8 cellular contexts compared by ENCODE assay signal in the genomic region with DNA sequence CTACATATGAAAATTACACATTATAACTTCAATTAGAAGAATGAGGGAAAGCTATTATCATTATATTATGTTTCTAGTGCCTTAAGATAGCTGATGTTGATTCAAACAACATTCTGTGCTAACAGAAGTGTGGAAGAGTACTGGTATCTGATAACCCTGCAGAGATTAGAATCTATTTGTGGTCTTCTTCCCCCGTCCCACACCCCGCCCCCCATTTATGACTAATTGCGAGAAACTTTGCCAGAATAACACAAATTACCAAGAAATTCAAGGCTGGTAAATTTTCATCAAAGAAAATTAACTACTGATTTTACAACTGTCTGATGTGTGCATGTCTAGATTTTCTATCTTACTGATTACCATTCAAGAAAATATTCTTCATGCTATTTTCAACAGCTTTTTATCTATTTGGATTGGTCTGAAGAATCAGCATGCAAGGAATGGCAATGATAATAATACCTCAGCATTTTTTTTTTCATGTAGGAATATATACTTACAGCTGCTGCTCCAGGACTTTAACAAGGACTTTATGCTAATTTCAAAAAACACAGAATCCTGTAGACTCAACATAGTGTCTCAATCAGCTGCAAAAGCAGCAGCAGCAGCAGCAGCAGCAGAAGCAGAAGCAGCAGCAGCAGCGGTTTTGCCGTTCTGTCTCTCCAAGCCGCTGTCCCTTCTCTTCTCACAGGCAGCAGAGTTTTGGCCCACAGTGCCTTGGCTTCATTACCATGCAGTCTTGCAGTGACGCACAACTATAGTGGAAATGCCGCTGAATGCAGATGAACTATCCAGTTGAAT.
A peak's percentile ranks its signal among the peaks of the same experiment; 100 is the strongest.
DNase-seq lines count a peak whose midpoint lies in the region; ATAC-seq and TF ChIP-seq lines count a peak whose summit lies in the region.

No MANE protein-coding gene starts in this region.

- no peaks in the 10 kb centered on the region for H3K27me3 Mint-ChIP-seq in CD4-positive, CD25-positive, alpha-beta regulatory T cell
- H3K27me3 Mint-ChIP-seq in WTC11 (ENCODE audit: low read depth): no peaks in the 10 kb centered on the region
- H3K27me3 Mint-ChIP-seq in endodermal cell (ENCODE audit: insufficient read depth): no peaks in the 10 kb centered on the region

- CTCF ChIA-PET in WTC11 (lab: Charles Lee): interaction anchor here (1.5 kb wide), 1 partner anchor 75 kb away, joined by 4 read pairs; no protein-coding TSS in a partner anchor

- H3K9ac ChIP-seq in endodermal cell (ENCODE audit: extremely low read depth, low read length, poor library complexity, severe bottlenecking): no peak overlapping the region

- no peak for TF ChIP-seq CTCF in WTC11 (IDR thresholded peaks at IDR 0.05)
- no peak for TF ChIP-seq CTCF in endodermal cell (conservative IDR thresholded peaks at IDR 0.05)

- peaks cover 45 to 53% (median 47%) of the 10 kb centered on the region in 4 donors for H3K4me1 Mint-ChIP-seq in CD4-positive, CD25-positive, alpha-beta regulatory T cell
- H3K4me1 Mint-ChIP-seq in WTC11 (peaks cover 17% of the 10 kb centered on the region), endodermal cell (peaks cover 32% of the 10 kb centered on the region)

- WGBS in endodermal cell (ENCODE audit: insufficient coverage in 1 of 2, insufficient read length in 1 of 2), 2 experiments: 40 to 57% methylated on average over 1 to 8 of the region's 8 CpGs

- peak overlapping the region in 2 of 3 donors; percentile 2 to 69 for H3K27ac Mint-ChIP-seq in CD4-positive, CD25-positive, alpha-beta regulatory T cell
- H3K27ac Mint-ChIP-seq in WTC11 (no peak overlapping the region), endodermal cell (peak overlapping the region; percentile 62)

- peak in 2 of 3 donors; percentile 14 to 81 for DNase-seq in CD4-positive, CD25-positive, alpha-beta regulatory T cell
- no peak for DNase-seq in WTC11 (ENCODE audit: low spot score)
- peak; percentile 66 for DNase-seq in endodermal cell
- peak in 52 of 56 donors; percentile 5 to 82 (median 54) for DNase-seq in nucleus accumbens (lab: John Stamatoyannopoulos, UW)
- no peak for DNase-seq in NCI-H1417 (lab: John Stamatoyannopoulos, UW)
- no peak for DNase-seq in NCI-H2171 treated with DMSO at 0.1 percent for 48 hours (lab: John Stamatoyannopoulos, UW)
- DNase-seq in CD1c-positive myeloid dendritic cell (ENCODE audit: extremely low spot score): no peak
- no peak for DNase-seq in dedifferentiated amniotic fluid mesenchymal stem cell (ENCODE audit: extremely low spot score)

- H3K36me3 ChIP-seq in CD4-positive, CD25-positive, alpha-beta regulatory T cell (ENCODE audit: control insufficient read depth, insufficient read depth, low read length): peaks cover 4% of the 10 kb centered on the region
- H3K36me3 ChIP-seq in endodermal cell (ENCODE audit: control insufficient read depth, insufficient read depth, low read length): peaks cover 5% of the 10 kb centered on the region

- H3K4me3 Mint-ChIP-seq in CD4-positive, CD25-positive, alpha-beta regulatory T cell: peak overlapping the region in 3 of 4 donors; percentile 39 to 55 (median 41)
- no peak overlapping the region for H3K4me3 Mint-ChIP-seq in WTC11
- H3K4me3 Mint-ChIP-seq in endodermal cell: no peak overlapping the region

- peaks cover 17% of the 10 kb centered on the region for H3K36me3 Mint-ChIP-seq in CD4-positive, CD25-positive, alpha-beta regulatory T cell
- no peaks in the 10 kb centered on the region for H3K36me3 Mint-ChIP-seq in WTC11
- no peaks in the 10 kb centered on the region for H3K36me3 Mint-ChIP-seq in endodermal cell (ENCODE audit: low read depth)

- H3K9me3 ChIP-seq in CD4-positive, CD25-positive, alpha-beta regulatory T cell (ENCODE audit: control insufficient read depth in 2 of 2, low read length in 2 of 2): no peaks in the 10 kb centered on the region
- H3K9me3 ChIP-seq in endodermal cell (ENCODE audit: control insufficient read depth, low read length): no peaks in the 10 kb centered on the region

- no peaks in the 10 kb centered on the region for H3K27me3 ChIP-seq in CD4-positive, CD25-positive, alpha-beta regulatory T cell (ENCODE audit: control insufficient read depth, insufficient read depth, low read length)
- no peaks in the 10 kb centered on the region for H3K27me3 ChIP-seq in endodermal cell (ENCODE audit: control insufficient read depth, insufficient read depth, low read length, poor library complexity, severe bottlenecking)

- H3K27ac ChIP-seq in CD4-positive, CD25-positive, alpha-beta regulatory T cell (ENCODE audit: insufficient read depth, low read length, poor library complexity, severe bottlenecking): no peak overlapping the region
- no peak overlapping the region for H3K27ac ChIP-seq in endodermal cell (ENCODE audit: low read depth, low read length)

- ATAC-seq in CD4-positive, CD25-positive, alpha-beta regulatory T cell (ENCODE audit: low read depth in 2 of 2): peak; percentile 54 to 60
- peak; percentile 68 for ATAC-seq in WTC11

- peaks cover 21% of the 10 kb centered on the region for H3K4me1 ChIP-seq in CD4-positive, CD25-positive, alpha-beta regulatory T cell (ENCODE audit: control insufficient read depth, insufficient read depth, low read length, poor library complexity, severe bottlenecking)
- peaks cover 11% of the 10 kb centered on the region for H3K4me1 ChIP-seq in endodermal cell (ENCODE audit: control insufficient read depth, insufficient read depth, low read length)

- peak overlapping the region; percentile 65 for H3K4me3 ChIP-seq in CD4-positive, CD25-positive, alpha-beta regulatory T cell (ENCODE audit: low read depth, low read length)
- H3K4me3 ChIP-seq in endodermal cell (ENCODE audit: low read length): no peak overlapping the region

- H3K9me3 Mint-ChIP-seq in CD4-positive, CD25-positive, alpha-beta regulatory T cell: no peaks in the 10 kb centered on the region
- no peaks in the 10 kb centered on the region for H3K9me3 Mint-ChIP-seq in WTC11
- H3K9me3 Mint-ChIP-seq in endodermal cell: no peaks in the 10 kb centered on the region

- POLR2A ChIA-PET in WTC11 (lab: Charles Lee): interaction anchor here (0.7 to 1.5 kb wide), 2 partner anchors 75 to 127 kb away, joined by 3 to 4 read pairs; a partner anchor contains a TSS

TF ChIP-seq in WTC11, 78 proteins besides CTCF, POLR2A, EP300 and RAD21:
- TF ChIP-seq CREM (CRISPR knock-in tag; IDR thresholded peaks at IDR 0.05) (no peak), ZNF416 (CRISPR knock-in tag; IDR thresholded peaks at IDR 0.05) (no peak), CBFB (CRISPR knock-in tag; IDR thresholded peaks at IDR 0.05; ENCODE audit: low read depth) (no peak), OVOL2 (CRISPR knock-in tag; IDR thresholded peaks at IDR 0.05; ENCODE audit: borderline replicate concordance) (no peak), NFE2L1 (CRISPR knock-in tag; IDR thresholded peaks at IDR 0.05) (no peak), ESRRA (CRISPR knock-in tag; IDR thresholded peaks at IDR 0.05; ENCODE audit: borderline replicate concordance) (no peak), MXD4 (CRISPR knock-in tag; IDR thresholded peaks at IDR 0.05; ENCODE audit: borderline replicate concordance) (no peak), RELA (CRISPR knock-in tag; IDR thresholded peaks at IDR 0.05; ENCODE audit: borderline replicate concordance) (no peak)
- TF ChIP-seq, protein P1, sequence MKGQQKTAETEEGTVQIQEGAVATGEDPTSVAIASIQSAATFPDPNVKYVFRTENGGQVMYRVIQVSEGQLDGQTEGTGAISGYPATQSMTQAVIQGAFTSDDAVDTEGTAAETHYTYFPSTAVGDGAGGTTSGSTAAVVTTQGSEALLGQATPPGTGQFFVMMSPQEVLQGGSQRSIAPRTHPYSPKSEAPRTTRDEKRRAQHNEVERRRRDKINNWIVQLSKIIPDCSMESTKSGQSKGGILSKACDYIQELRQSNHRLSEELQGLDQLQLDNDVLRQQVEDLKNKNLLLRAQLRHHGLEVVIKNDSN (CRISPR knock-in tag; IDR thresholded peaks at IDR 0.05): no peak
- TF ChIP-seq, protein P2, sequence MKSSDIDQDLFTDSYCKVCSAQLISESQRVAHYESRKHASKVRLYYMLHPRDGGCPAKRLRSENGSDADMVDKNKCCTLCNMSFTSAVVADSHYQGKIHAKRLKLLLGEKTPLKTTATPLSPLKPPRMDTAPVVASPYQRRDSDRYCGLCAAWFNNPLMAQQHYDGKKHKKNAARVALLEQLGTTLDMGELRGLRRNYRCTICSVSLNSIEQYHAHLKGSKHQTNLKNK (CRISPR knock-in tag; IDR thresholded peaks at IDR 0.05): no peak
- TF ChIP-seq, protein P3, sequence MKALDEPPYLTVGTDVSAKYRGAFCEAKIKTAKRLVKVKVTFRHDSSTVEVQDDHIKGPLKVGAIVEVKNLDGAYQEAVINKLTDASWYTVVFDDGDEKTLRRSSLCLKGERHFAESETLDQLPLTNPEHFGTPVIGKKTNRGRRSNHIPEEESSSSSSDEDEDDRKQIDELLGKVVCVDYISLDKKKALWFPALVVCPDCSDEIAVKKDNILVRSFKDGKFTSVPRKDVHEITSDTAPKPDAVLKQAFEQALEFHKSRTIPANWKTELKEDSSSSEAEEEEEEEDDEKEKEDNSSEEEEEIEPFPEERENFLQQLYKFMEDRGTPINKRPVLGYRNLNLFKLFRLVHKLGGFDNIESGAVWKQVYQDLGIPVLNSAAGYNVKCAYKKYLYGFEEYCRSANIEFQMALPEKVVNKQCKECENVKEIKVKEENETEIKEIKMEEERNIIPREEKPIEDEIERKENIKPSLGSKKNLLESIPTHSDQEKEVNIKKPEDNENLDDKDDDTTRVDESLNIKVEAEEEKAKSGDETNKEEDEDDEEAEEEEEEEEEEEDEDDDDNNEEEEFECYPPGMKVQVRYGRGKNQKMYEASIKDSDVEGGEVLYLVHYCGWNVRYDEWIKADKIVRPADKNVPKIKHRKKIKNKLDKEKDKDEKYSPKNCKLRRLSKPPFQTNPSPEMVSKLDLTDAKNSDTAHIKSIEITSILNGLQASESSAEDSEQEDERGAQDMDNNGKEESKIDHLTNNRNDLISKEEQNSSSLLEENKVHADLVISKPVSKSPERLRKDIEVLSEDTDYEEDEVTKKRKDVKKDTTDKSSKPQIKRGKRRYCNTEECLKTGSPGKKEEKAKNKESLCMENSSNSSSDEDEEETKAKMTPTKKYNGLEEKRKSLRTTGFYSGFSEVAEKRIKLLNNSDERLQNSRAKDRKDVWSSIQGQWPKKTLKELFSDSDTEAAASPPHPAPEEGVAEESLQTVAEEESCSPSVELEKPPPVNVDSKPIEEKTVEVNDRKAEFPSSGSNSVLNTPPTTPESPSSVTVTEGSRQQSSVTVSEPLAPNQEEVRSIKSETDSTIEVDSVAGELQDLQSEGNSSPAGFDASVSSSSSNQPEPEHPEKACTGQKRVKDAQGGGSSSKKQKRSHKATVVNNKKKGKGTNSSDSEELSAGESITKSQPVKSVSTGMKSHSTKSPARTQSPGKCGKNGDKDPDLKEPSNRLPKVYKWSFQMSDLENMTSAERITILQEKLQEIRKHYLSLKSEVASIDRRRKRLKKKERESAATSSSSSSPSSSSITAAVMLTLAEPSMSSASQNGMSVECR (CRISPR knock-in tag; IDR thresholded peaks at IDR 0.05; ENCODE audit: borderline replicate concordance): no peak

Comparison
In these comparisons a context has a peak if more than half of its experiments do, and no peak if none do; other contexts are left out.
1. DNase-seq: peak in CD4-positive, CD25-positive, alpha-beta regulatory T cell (2 of 3), endodermal cell (single experiment) and nucleus accumbens (52 of 56); none in WTC11 (single experiment), NCI-H1417 (0 of 3), NCI-H2171 treated with DMSO at 0.1 percent for 48 hours (single experiment), CD1c-positive myeloid dendritic cell (single experiment) and dedifferentiated amniotic fluid mesenchymal stem cell (single experiment).
2. H3K4me3 Mint-ChIP-seq: peak in CD4-positive, CD25-positive, alpha-beta regulatory T cell (3 of 4); none in WTC11 (single experiment) and endodermal cell (single experiment).